Comparison of ENCODE assay signal across 1 cellular context in the genomic region with DNA sequence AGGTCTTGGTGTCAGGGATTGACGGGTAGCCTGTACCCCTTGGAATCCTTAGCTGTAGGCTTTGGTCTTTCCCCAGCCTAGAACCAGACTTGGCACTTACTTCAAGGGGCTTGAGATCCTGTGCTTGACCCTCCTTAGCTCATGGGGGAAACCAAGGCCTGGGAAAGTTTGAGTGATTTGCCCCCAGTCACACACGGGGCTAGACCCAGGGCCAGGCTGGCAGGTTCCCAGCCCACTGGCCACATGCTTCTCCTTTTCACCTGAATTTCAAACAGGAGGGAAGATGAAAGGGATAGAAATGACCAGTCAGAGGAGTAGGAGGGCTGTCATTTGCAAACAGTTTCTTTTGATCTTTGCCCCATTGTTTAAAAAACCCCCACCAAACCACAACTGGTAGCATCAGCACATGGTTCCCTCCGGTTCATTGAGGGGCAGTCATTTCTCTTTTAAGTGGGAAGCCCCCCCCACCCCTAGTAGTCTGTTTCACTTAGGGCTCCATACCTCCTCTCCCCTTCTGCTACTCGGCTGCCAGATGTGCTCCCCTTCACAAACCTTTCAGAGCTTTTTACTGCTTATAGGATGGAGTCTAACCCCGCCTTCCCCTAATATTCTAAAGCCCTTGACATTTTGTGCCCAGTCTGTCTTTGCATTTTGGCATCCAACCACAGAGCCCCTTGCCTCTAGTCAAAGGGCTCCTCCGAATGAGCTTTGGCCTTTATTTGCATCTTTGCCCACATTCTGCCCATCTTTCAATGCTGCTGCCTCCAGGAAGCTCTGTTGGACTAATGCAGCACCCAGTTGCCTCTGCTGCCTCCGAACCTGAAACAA.
TF ChIP-seq lines count a peak whose summit lies in the region.

No MANE protein-coding gene starts in this region.

TF ChIP-seq in H1, 55 proteins besides CTCF, POLR2A, EP300 and RAD21:
- TF ChIP-seq, protein P1, sequence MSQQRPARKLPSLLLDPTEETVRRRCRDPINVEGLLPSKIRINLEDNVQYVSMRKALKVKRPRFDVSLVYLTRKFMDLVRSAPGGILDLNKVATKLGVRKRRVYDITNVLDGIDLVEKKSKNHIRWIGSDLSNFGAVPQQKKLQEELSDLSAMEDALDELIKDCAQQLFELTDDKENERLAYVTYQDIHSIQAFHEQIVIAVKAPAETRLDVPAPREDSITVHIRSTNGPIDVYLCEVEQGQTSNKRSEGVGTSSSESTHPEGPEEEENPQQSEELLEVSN (IDR thresholded peaks at IDR 0.05): peak; percentile 38; the same call in 1 of the 2 replicates
- TF ChIP-seq, protein P2, sequence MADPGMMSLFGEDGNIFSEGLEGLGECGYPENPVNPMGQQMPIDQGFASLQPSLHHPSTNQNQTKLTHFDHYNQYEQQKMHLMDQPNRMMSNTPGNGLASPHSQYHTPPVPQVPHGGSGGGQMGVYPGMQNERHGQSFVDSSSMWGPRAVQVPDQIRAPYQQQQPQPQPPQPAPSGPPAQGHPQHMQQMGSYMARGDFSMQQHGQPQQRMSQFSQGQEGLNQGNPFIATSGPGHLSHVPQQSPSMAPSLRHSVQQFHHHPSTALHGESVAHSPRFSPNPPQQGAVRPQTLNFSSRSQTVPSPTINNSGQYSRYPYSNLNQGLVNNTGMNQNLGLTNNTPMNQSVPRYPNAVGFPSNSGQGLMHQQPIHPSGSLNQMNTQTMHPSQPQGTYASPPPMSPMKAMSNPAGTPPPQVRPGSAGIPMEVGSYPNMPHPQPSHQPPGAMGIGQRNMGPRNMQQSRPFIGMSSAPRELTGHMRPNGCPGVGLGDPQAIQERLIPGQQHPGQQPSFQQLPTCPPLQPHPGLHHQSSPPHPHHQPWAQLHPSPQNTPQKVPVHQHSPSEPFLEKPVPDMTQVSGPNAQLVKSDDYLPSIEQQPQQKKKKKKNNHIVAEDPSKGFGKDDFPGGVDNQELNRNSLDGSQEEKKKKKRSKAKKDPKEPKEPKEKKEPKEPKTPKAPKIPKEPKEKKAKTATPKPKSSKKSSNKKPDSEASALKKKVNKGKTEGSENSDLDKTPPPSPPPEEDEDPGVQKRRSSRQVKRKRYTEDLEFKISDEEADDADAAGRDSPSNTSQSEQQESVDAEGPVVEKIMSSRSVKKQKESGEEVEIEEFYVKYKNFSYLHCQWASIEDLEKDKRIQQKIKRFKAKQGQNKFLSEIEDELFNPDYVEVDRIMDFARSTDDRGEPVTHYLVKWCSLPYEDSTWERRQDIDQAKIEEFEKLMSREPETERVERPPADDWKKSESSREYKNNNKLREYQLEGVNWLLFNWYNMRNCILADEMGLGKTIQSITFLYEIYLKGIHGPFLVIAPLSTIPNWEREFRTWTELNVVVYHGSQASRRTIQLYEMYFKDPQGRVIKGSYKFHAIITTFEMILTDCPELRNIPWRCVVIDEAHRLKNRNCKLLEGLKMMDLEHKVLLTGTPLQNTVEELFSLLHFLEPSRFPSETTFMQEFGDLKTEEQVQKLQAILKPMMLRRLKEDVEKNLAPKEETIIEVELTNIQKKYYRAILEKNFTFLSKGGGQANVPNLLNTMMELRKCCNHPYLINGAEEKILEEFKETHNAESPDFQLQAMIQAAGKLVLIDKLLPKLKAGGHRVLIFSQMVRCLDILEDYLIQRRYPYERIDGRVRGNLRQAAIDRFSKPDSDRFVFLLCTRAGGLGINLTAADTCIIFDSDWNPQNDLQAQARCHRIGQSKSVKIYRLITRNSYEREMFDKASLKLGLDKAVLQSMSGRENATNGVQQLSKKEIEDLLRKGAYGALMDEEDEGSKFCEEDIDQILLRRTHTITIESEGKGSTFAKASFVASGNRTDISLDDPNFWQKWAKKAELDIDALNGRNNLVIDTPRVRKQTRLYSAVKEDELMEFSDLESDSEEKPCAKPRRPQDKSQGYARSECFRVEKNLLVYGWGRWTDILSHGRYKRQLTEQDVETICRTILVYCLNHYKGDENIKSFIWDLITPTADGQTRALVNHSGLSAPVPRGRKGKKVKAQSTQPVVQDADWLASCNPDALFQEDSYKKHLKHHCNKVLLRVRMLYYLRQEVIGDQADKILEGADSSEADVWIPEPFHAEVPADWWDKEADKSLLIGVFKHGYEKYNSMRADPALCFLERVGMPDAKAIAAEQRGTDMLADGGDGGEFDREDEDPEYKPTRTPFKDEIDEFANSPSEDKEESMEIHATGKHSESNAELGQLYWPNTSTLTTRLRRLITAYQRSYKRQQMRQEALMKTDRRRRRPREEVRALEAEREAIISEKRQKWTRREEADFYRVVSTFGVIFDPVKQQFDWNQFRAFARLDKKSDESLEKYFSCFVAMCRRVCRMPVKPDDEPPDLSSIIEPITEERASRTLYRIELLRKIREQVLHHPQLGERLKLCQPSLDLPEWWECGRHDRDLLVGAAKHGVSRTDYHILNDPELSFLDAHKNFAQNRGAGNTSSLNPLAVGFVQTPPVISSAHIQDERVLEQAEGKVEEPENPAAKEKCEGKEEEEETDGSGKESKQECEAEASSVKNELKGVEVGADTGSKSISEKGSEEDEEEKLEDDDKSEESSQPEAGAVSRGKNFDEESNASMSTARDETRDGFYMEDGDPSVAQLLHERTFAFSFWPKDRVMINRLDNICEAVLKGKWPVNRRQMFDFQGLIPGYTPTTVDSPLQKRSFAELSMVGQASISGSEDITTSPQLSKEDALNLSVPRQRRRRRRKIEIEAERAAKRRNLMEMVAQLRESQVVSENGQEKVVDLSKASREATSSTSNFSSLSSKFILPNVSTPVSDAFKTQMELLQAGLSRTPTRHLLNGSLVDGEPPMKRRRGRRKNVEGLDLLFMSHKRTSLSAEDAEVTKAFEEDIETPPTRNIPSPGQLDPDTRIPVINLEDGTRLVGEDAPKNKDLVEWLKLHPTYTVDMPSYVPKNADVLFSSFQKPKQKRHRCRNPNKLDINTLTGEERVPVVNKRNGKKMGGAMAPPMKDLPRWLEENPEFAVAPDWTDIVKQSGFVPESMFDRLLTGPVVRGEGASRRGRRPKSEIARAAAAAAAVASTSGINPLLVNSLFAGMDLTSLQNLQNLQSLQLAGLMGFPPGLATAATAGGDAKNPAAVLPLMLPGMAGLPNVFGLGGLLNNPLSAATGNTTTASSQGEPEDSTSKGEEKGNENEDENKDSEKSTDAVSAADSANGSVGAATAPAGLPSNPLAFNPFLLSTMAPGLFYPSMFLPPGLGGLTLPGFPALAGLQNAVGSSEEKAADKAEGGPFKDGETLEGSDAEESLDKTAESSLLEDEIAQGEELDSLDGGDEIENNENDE (IDR thresholded peaks at IDR 0.05; ENCODE audit: insufficient replicate concordance, low read length): no peak
- TF ChIP-seq SIN3A (conservative IDR thresholded peaks at IDR 0.05 in 1 of 2, IDR thresholded peaks at IDR 0.05 in 1 of 2; ENCODE audit: low read depth in 1 of 2, low read length in 2 of 2) (0 out of 4 replicates have a peak, but pooled peaks of 1 of the 2 experiments have one; percentile 30), NRF1 (IDR thresholded peaks at IDR 0.05; ENCODE audit: low read depth, low read length) (no peak), CEBPB (IDR thresholded peaks at IDR 0.05; ENCODE audit: low read depth, low read length) (no peak)
